15 cellular contexts compared by ENCODE assay signal in genomic region chr3:119601154-119601553, GRCh38. TPM values are rescaled to one million over a fixed set of nuclear protein-coding genes. Genes with fewer than 3 reads are reported as not detected.
DNase-seq lines count a peak whose midpoint lies in the region; ATAC-seq and TF ChIP-seq lines count a peak whose summit lies in the region.
"Had no signal": no experiment of that assay in that cellular context is flagged by ENCODE, and none has a peak within 500 bp of the region (broad histone marks: within the 10 kb centered on the region; RNA-seq: fewer than 3 reads in every experiment).

No MANE protein-coding gene starts in this region.

- H3K36me3 Mint-ChIP-seq in activated CD4-positive, alpha-beta T cell treated with anti-CD3 and anti-CD28 coated beads, Interleukin-2, amount 10 ng/mL, durations not matched to agents 24 days and 14 days (ENCODE audit: low read depth) = no peaks in the 10 kb centered on the region
- H3K36me3 Mint-ChIP-seq in activated CD8-positive, alpha-beta T cell treated with anti-CD3 and anti-CD28 coated beads for 36 hours (ENCODE audit: low read depth) = no peaks in the 10 kb centered on the region
- no peaks in the 10 kb centered on the region for H3K36me3 Mint-ChIP-seq in stimulated activated memory B cell treated with anti-CD40 and anti-IgM and Interleukin-4, amounts not matched to agents 10 μg/mL and 1 μg/mL and 100 μg/mL, for 72 hours
- H3K36me3 Mint-ChIP-seq: naive B cell had no signal

- TF ChIP-seq CTCF in activated CD8-positive, alpha-beta T cell treated with anti-CD3 and anti-CD28 coated beads for 36 hours (IDR thresholded peaks at IDR 0.05) = no peak
- no peak for TF ChIP-seq CTCF in GM20000 (IDR thresholded peaks at IDR 0.05; ENCODE audit: extremely low read depth, missing control alignments)

- intact Hi-C loops in activated CD4-positive, alpha-beta T cell treated with anti-CD3 and anti-CD28 coated beads, Interleukin-2, amount 10 ng/mL, durations not matched to agents 24 days and 14 days (cut with micrococcal nuclease) = loop anchor here (2.0 kb wide), 2 partner anchors 20 to 76 kb away; partner anchors contain the start of gene COX17
- intact Hi-C loops in activated CD8-positive, alpha-beta T cell treated with anti-CD3 and anti-CD28 coated beads for 36 hours (cut with micrococcal nuclease) = no loop called here

- no peaks in the 10 kb centered on the region for H3K9me3 Mint-ChIP-seq in activated CD4-positive, alpha-beta T cell treated with anti-CD3 and anti-CD28 coated beads, Interleukin-2, amount 10 ng/mL, durations not matched to agents 24 days and 14 days
- no peaks in the 10 kb centered on the region for H3K9me3 Mint-ChIP-seq in activated CD8-positive, alpha-beta T cell treated with anti-CD3 and anti-CD28 coated beads for 36 hours
- no peaks in the 10 kb centered on the region for H3K9me3 Mint-ChIP-seq in stimulated activated memory B cell treated with anti-CD40 and anti-IgM and Interleukin-4, amounts not matched to agents 10 μg/mL and 1 μg/mL and 100 μg/mL, for 72 hours
- H3K9me3 Mint-ChIP-seq: naive B cell had no signal

- ATAC-seq in GM21723 (IDR thresholded peaks at IDR 0.05; ENCODE audit: unreplicated experiment) = peak; percentile 14
- peak; percentile 60 for ATAC-seq in activated CD8-positive, alpha-beta T cell treated with anti-CD3 and anti-CD28 coated beads for 36 hours
- ATAC-seq in stimulated activated memory B cell treated with anti-CD40 and anti-IgM and Interleukin-4, amounts not matched to agents 10 μg/mL and 1 μg/mL and 100 μg/mL, for 72 hours = no peak

- H3K27me3 Mint-ChIP-seq in activated CD4-positive, alpha-beta T cell treated with anti-CD3 and anti-CD28 coated beads, Interleukin-2, amount 10 ng/mL, durations not matched to agents 24 days and 14 days = no peaks in the 10 kb centered on the region
- no peaks in the 10 kb centered on the region for H3K27me3 Mint-ChIP-seq in activated CD8-positive, alpha-beta T cell treated with anti-CD3 and anti-CD28 coated beads for 36 hours
- no peaks in the 10 kb centered on the region for H3K27me3 Mint-ChIP-seq in stimulated activated memory B cell treated with anti-CD40 and anti-IgM and Interleukin-4, amounts not matched to agents 10 μg/mL and 1 μg/mL and 100 μg/mL, for 72 hours

- no peak overlapping the region for H3K4me3 Mint-ChIP-seq in activated CD4-positive, alpha-beta T cell treated with anti-CD3 and anti-CD28 coated beads, Interleukin-2, amount 10 ng/mL, durations not matched to agents 24 days and 14 days
- H3K4me3 Mint-ChIP-seq in activated CD8-positive, alpha-beta T cell treated with anti-CD3 and anti-CD28 coated beads for 36 hours = no peak overlapping the region
- peak overlapping the region; percentile 19 for H3K4me3 Mint-ChIP-seq in stimulated activated memory B cell treated with anti-CD40 and anti-IgM and Interleukin-4, amounts not matched to agents 10 μg/mL and 1 μg/mL and 100 μg/mL, for 72 hours
- H3K4me3 Mint-ChIP-seq: naive B cell had no signal

- CTCF ChIA-PET in activated CD8-positive, alpha-beta T cell treated with anti-CD3 and anti-CD28 coated beads for 36 hours (lab: Charles Lee) = interaction anchor here (0.9 to 1.9 kb wide), 7 partner anchors 11 to 74 kb away, joined by 3 to 7 read pairs (median 5); no protein-coding TSS in a partner anchor

- H3K4me1 Mint-ChIP-seq in activated CD4-positive, alpha-beta T cell treated with anti-CD3 and anti-CD28 coated beads, Interleukin-2, amount 10 ng/mL, durations not matched to agents 24 days and 14 days = peaks cover 27% of the 10 kb centered on the region
- peaks cover 29% of the 10 kb centered on the region for H3K4me1 Mint-ChIP-seq in activated CD8-positive, alpha-beta T cell treated with anti-CD3 and anti-CD28 coated beads for 36 hours (ENCODE audit: low read depth)
- H3K4me1 Mint-ChIP-seq in stimulated activated memory B cell treated with anti-CD40 and anti-IgM and Interleukin-4, amounts not matched to agents 10 μg/mL and 1 μg/mL and 100 μg/mL, for 72 hours = peaks cover 66% of the 10 kb centered on the region
- H3K4me1 Mint-ChIP-seq: naive B cell had no signal

- POLR2A ChIA-PET in activated CD8-positive, alpha-beta T cell treated with anti-CD3 and anti-CD28 coated beads for 36 hours (lab: Charles Lee) = interaction anchor here (0.6 kb wide), 1 partner anchor 39 kb away, joined by 3 read pairs; no protein-coding TSS in a partner anchor

- H3K27ac Mint-ChIP-seq in activated CD4-positive, alpha-beta T cell treated with anti-CD3 and anti-CD28 coated beads, Interleukin-2, amount 10 ng/mL, durations not matched to agents 24 days and 14 days = peak overlapping the region; percentile 77
- peak overlapping the region; percentile 63 for H3K27ac Mint-ChIP-seq in activated CD8-positive, alpha-beta T cell treated with anti-CD3 and anti-CD28 coated beads for 36 hours
- H3K27ac Mint-ChIP-seq in stimulated activated memory B cell treated with anti-CD40 and anti-IgM and Interleukin-4, amounts not matched to agents 10 μg/mL and 1 μg/mL and 100 μg/mL, for 72 hours = peak overlapping the region; percentile 90

- DNase-seq in activated CD4-positive, alpha-beta T cell treated with anti-CD3 and anti-CD28 coated beads, Interleukin-2, amount 10 ng/mL, durations not matched to agents 24 days and 14 days = no peak
- DNase-seq in activated CD4-positive, alpha-beta T cell treated with anti-CD3 and anti-CD28 coated beads for 4 hours = no peak
- DNase-seq in activated CD8-positive, alpha-beta T cell treated with anti-CD3 and anti-CD28 coated beads for 36 hours = peak; percentile 37
- DNase-seq in NCI-H524 treated with DMSO at 0.1 percent for 48 hours (lab: John Stamatoyannopoulos, UW) = no peak
- no peak for DNase-seq in NCI-H2196 (lab: John Stamatoyannopoulos, UW; ENCODE audit: unreplicated experiment)
- DNase-seq in GM20000 (ENCODE audit: low spot score) = no peak
- DNase-seq: effector CD8-positive, alpha-beta T cell; foreskin melanocyte; kidney glomerular epithelial cell; naive B cell; NCI-H1092; sigmoid colon; tibial artery had no signal

RNA-seq across cellular contexts. Expression of gene PLA1A, which starts 3.5 kb away (rescaled TPM):
- 0.26 and 0.31 TPM in 2 replicates for total RNA-seq in activated CD4-positive, alpha-beta T cell treated with anti-CD3 and anti-CD28 coated beads, Interleukin-2, amount 10 ng/mL, durations not matched to agents 24 days and 14 days
- not detected for total RNA-seq in activated CD8-positive, alpha-beta T cell treated with anti-CD3 and anti-CD28 coated beads for 36 hours

RNA-seq across cellular contexts. Expression of gene ADPRH, which starts 21.9 kb away (rescaled TPM):
- total RNA-seq in activated CD4-positive, alpha-beta T cell treated with anti-CD3 and anti-CD28 coated beads, Interleukin-2, amount 10 ng/mL, durations not matched to agents 24 days and 14 days = 3.6 and 4.2 TPM in 2 replicates
- 1 to 10 TPM; 5.7 to 5.9 TPM for total RNA-seq in activated CD8-positive, alpha-beta T cell treated with anti-CD3 and anti-CD28 coated beads for 36 hours

RNA-seq across cellular contexts. Expression of gene CD80, which starts 41.7 kb away (rescaled TPM):
- 12.5 and 13.0 TPM in 2 replicates for total RNA-seq in activated CD4-positive, alpha-beta T cell treated with anti-CD3 and anti-CD28 coated beads, Interleukin-2, amount 10 ng/mL, durations not matched to agents 24 days and 14 days
- total RNA-seq in activated CD8-positive, alpha-beta T cell treated with anti-CD3 and anti-CD28 coated beads for 36 hours = 10 to 100 TPM in 1 of 2 experiments, 1 to 10 TPM in 1; 7.1 to 10.2 TPM

RNA-seq across cellular contexts. Expression of gene POPDC2, which starts 59.2 kb away (rescaled TPM):
- total RNA-seq in activated CD4-positive, alpha-beta T cell treated with anti-CD3 and anti-CD28 coated beads, Interleukin-2, amount 10 ng/mL, durations not matched to agents 24 days and 14 days = 0.63 and 0.66 TPM in 2 replicates
- total RNA-seq in activated CD8-positive, alpha-beta T cell treated with anti-CD3 and anti-CD28 coated beads for 36 hours = 1 to 10 TPM; 1.3 to 2.1 TPM
